17 cellular contexts compared by ENCODE assay signal in genomic region chr20:16387661-16388060, GRCh38.
DNase-seq lines count a peak whose midpoint lies in the region; ATAC-seq and TF ChIP-seq lines count a peak whose summit lies in the region.
"Had no signal": no experiment of that assay in that cellular context is flagged by ENCODE, and none has a peak within 500 bp of the region (broad histone marks: within the 10 kb centered on the region; RNA-seq: fewer than 3 reads in every experiment).

No MANE protein-coding gene starts in this region.

- TF ChIP-seq CTCF in esophagus muscularis mucosa (IDR thresholded peaks at IDR 0.05): no peak

- 77% methylated on average over 6 of the region's 6 CpGs for WGBS in esophagus muscularis mucosa

- in situ Hi-C loops in KBM-7 (cut with MboI; ENCODE audit: low pct_unique_long_range_greater_than_20kb, low sequenced_read_pairs): no loop called here

- no peak overlapping the region for H3K4me3 Mint-ChIP-seq in T-helper 17 cell
- H3K4me3 Mint-ChIP-seq in activated CD4-positive, alpha-beta memory T cell treated with anti-CD3 and anti-CD28 coated beads for 36 hours: no peak overlapping the region
- H3K4me3 Mint-ChIP-seq: CD4-positive, alpha-beta T cell had no signal

- H3K27me3 Mint-ChIP-seq in T-helper 17 cell: no peaks in the 10 kb centered on the region
- H3K27me3 Mint-ChIP-seq in activated CD4-positive, alpha-beta memory T cell treated with anti-CD3 and anti-CD28 coated beads for 36 hours: no peaks in the 10 kb centered on the region
- H3K27me3 Mint-ChIP-seq: CD4-positive, alpha-beta T cell had no signal

- H3K9me3 ChIP-seq in esophagus muscularis mucosa: no peaks in the 10 kb centered on the region
- no peaks in the 10 kb centered on the region for H3K9me3 ChIP-seq in T-helper 17 cell (ENCODE audit: control insufficient read depth, low read length, poor library complexity, severe bottlenecking)
- H3K9me3 ChIP-seq: HAP-1, SJCRH30 had no signal

- no peak overlapping the region for H3K27ac ChIP-seq in esophagus muscularis mucosa (replicated peaks in 1 of 4)
- H3K27ac ChIP-seq: HL-60, SJCRH30 had no signal

- no peaks in the 10 kb centered on the region for H3K9me3 Mint-ChIP-seq in activated CD4-positive, alpha-beta memory T cell treated with anti-CD3 and anti-CD28 coated beads for 36 hours
- H3K9me3 Mint-ChIP-seq: CD4-positive, alpha-beta T cell had no signal

- H3K27me3 ChIP-seq in esophagus muscularis mucosa: no peaks in the 10 kb centered on the region
- H3K27me3 ChIP-seq: SJCRH30 had no signal

- CTCF ChIA-PET in activated CD4-positive, alpha-beta memory T cell treated with anti-CD3 and anti-CD28 coated beads for 36 hours (lab: Charles Lee): no interaction called here

- POLR2A ChIA-PET in activated CD4-positive, alpha-beta memory T cell treated with anti-CD3 and anti-CD28 coated beads for 36 hours (lab: Charles Lee): no interaction called here

- DNase-seq in KBM-7 (peak; percentile 19), NOMO-1 (lab: John Stamatoyannopoulos, UW; ENCODE audit: unreplicated experiment in 2 of 2) (peak; percentile 39 to 69), esophagus muscularis mucosa (ENCODE audit: extremely low spot score) (peak; percentile 84), sciatic nerve (ENCODE audit: low spot score) (no peak), T-helper 17 cell (no peak), SHP77 (lab: John Stamatoyannopoulos, UW) (no peak)
- no peak for DNase-seq in activated CD4-positive, alpha-beta memory T cell treated with anti-CD3 and anti-CD28 coated beads for 36 hours
- DNase-seq: CD4-positive, alpha-beta T cell; DMS53; NCI-H1092; NCI-H146; NCI-H2081 treated with DMSO at 0.1 percent for 48 hours; NCI-H510A treated with DMSO at 0.1 percent for 48 hours; NCI-H82; SJCRH30 had no signal

- H3K4me1 ChIP-seq in esophagus muscularis mucosa: no peaks in the 10 kb centered on the region
- H3K4me1 ChIP-seq: HAP-1, SJCRH30 had no signal

- peaks cover 12% of the 10 kb centered on the region for H3K36me3 Mint-ChIP-seq in T-helper 17 cell (ENCODE audit: low read depth)
- peaks cover 24% of the 10 kb centered on the region for H3K36me3 Mint-ChIP-seq in activated CD4-positive, alpha-beta memory T cell treated with anti-CD3 and anti-CD28 coated beads for 36 hours

- intact Hi-C loops in esophagus muscularis mucosa (cut with DNase I) (no loop called here), sciatic nerve (cut with DNase I) (no loop called here)
- intact Hi-C loops in activated CD4-positive, alpha-beta memory T cell treated with anti-CD3 and anti-CD28 coated beads for 36 hours (cut with micrococcal nuclease): no loop called here

- no peak for TF ChIP-seq POLR2A in esophagus muscularis mucosa (IDR thresholded peaks at IDR 0.05; ENCODE audit: low read depth)

- ATAC-seq in sciatic nerve: peak; percentile 47
- ATAC-seq in T-helper 17 cell: no peak

- H3K36me3 ChIP-seq in esophagus muscularis mucosa: peaks cover 0 to 45% (median 22%) of the 10 kb centered on the region in 4 donors
- H3K36me3 ChIP-seq: HAP-1, SJCRH30 had no signal

- H3K4me3 ChIP-seq in esophagus muscularis mucosa: no peak overlapping the region
- H3K4me3 ChIP-seq: HAP-1, SJCRH30 had no signal

- no peak for TF ChIP-seq EP300 in esophagus muscularis mucosa (IDR thresholded peaks at IDR 0.05)

- no peaks in the 10 kb centered on the region for H3K4me1 Mint-ChIP-seq in T-helper 17 cell
- H3K4me1 Mint-ChIP-seq in activated CD4-positive, alpha-beta memory T cell treated with anti-CD3 and anti-CD28 coated beads for 36 hours (ENCODE audit: low read depth): no peaks in the 10 kb centered on the region

- H3K27ac Mint-ChIP-seq in T-helper 17 cell: no peak overlapping the region
- H3K27ac Mint-ChIP-seq in activated CD4-positive, alpha-beta memory T cell treated with anti-CD3 and anti-CD28 coated beads for 36 hours: no peak overlapping the region
- H3K27ac Mint-ChIP-seq: CD4-positive, alpha-beta T cell had no signal

Comparison
In these comparisons a context has a peak if more than half of its experiments do, and no peak if none do; other contexts are left out.
1. DNase-seq: peak in KBM-7 (single experiment), NOMO-1 (2 of 2) and esophagus muscularis mucosa (single experiment); none in sciatic nerve (single experiment), T-helper 17 cell (0 of 3), activated CD4-positive, alpha-beta memory T cell treated with anti-CD3 and anti-CD28 coated beads for 36 hours (single experiment) and SHP77 (0 of 2).